ENCODE assay signal across 1 cellular context in the genomic region with DNA sequence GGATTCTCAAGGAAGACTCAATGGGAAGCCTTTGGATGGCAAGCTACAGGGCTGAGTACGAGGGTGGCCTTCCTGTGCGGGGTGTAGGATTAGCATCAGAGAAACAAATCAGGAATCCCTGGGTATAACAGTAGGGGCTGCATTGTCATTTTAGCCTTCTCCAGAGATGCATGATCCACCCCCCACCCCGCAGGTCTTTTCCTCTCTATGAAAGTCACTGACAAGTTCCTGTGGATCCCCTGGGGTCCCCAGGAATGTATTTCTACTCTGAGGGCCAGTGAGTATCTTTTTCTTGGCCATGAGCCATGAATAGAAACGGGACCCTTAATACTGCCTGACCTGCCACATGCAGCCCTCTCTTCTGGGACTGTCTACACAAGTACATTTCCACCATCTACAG.
A peak's percentile ranks its signal among the peaks of the same experiment; 100 is the strongest.
TF ChIP-seq lines count a peak whose summit lies in the region.

No MANE protein-coding gene starts in this region.

TF ChIP-seq in H1, 55 proteins besides CTCF, POLR2A, EP300 and RAD21:
- 0 out of 2 replicates have a peak, but pooled peaks have one; percentile 35 for TF ChIP-seq TCF12 (IDR thresholded peaks at IDR 0.05; ENCODE audit: low read depth, low read length)
- TF ChIP-seq HDAC2 (IDR thresholded peaks at IDR 0.05; ENCODE audit: borderline replicate concordance in 1 of 2, low read depth in 2 of 2, low read length in 2 of 2), result 0 out of 4 replicates have a peak, but pooled peaks of 1 of the 2 experiments have one; percentile 59
- TF ChIP-seq TEAD4 (IDR thresholded peaks at IDR 0.05; ENCODE audit: low read depth, low read length), result 0 out of 2 replicates have a peak, but pooled peaks have one; percentile 32
- TF ChIP-seq HDAC6 (IDR thresholded peaks at IDR 0.05; ENCODE audit: low read depth, low read length), result no peak
- no peak for TF ChIP-seq SAP30 (IDR thresholded peaks at IDR 0.05; ENCODE audit: insufficient read depth, insufficient replicate concordance, low read length)
- no peak for TF ChIP-seq SP2 (IDR thresholded peaks at IDR 0.05; ENCODE audit: low read length)
